Comparison of ENCODE assay signal across 19 cellular contexts in the genomic region with DNA sequence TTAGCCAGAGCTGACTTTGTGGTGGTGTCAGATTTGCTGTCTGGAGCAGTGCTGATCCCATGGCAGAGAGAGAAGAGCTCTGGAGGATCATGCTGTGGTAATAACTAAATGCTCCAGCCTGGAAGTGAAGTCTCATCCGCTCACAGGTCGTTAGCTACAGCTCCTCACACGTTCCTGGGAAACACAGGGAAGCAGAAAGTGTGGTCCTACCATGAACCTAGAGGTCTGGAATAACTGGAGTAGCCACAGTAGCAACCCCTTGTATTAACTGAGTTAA. TPM values are rescaled to one million over a fixed set of nuclear protein-coding genes. Genes with fewer than 3 reads are reported as not detected.
DNase-seq lines count a peak whose midpoint lies in the region; ATAC-seq, FAIRE-seq and TF ChIP-seq lines count a peak whose summit lies in the region.
"Had no signal": no experiment of that assay in that cellular context is flagged by ENCODE, and none has a peak within 500 bp of the region (broad histone marks: within the 10 kb centered on the region; RNA-seq: fewer than 3 reads in every experiment).

No MANE protein-coding gene starts in this region.

- peaks cover 17 to 27% of the 10 kb centered on the region in 2 experiments; a peak in 4 of 5 replicates for H3K4me1 ChIP-seq in K562 (replicated peaks in 1 of 2; ENCODE audit: control insufficient read depth in 2 of 2, insufficient read depth in 2 of 2, low read length in 2 of 2)
- peaks cover 0 to 21% (median 18%) of the 10 kb centered on the region in 4 donors for H3K4me1 ChIP-seq in sigmoid colon
- H3K4me1 ChIP-seq in MM.1S (ENCODE audit: low read length): 0 out of 2 replicates have a peak, but pooled peaks cover 4% of the 10 kb centered on the region
- H3K4me1 ChIP-seq: SJCRH30 had no signal

- no peak for TF ChIP-seq EP300 in K562 (IDR thresholded peaks at IDR 0.05; ENCODE audit: low read length)
- TF ChIP-seq EP300 in sigmoid colon (IDR thresholded peaks at IDR 0.05): no peak

- POLR2A ChIA-PET in CD4-positive, alpha-beta T cell (lab: Charles Lee): interaction anchor here (0.6 to 6.9 kb wide), 4 partner anchors 10 to 302 kb away, joined by 3 to 89 read pairs (median 4); no protein-coding TSS in a partner anchor
- POLR2A ChIA-PET in K562 (lab: Yijun Ruan, JAX): interaction anchor here (0.7 kb wide), 1 partner anchor 337 kb away, joined by 3 read pairs; no protein-coding TSS in a partner anchor
- POLR2A ChIA-PET in naive thymus-derived CD8-positive, alpha-beta T cell (lab: Charles Lee): interaction anchor here (0.6 kb wide), 1 partner anchor 1570 kb away, joined by 3 read pairs; no protein-coding TSS in a partner anchor

- no peak for TF ChIP-seq RAD21 in K562 (CRISPR knock-in tag; conservative IDR thresholded peaks at IDR 0.05 in 1 of 2, IDR thresholded peaks at IDR 0.05 in 1 of 2)

- H3K9ac ChIP-seq in K562 (ENCODE audit: insufficient read depth in 1 of 2, low read depth in 2 of 2, low read length in 2 of 2) (no peak overlapping the region), MM.1S (ENCODE audit: low read length) (no peak overlapping the region)

- intact Hi-C loops in CD4-positive, alpha-beta T cell (cut with DNase I, micrococcal nuclease): loop anchor here (5.0 to 10.0 kb wide), 5 partner anchors 37 to 1800 kb away; a partner anchor contains a TSS
- intact Hi-C loops in K562 (cut with micrococcal nuclease) (loop anchor here (5.0 kb wide), 1 partner anchor 62 kb away; no protein-coding TSS in a partner anchor), sigmoid colon (cut with DNase I) (loop anchor here (5.0 to 10.0 kb wide), 2 partner anchors 358 to 920 kb away; a partner anchor contains a TSS)

- peak overlapping the region; percentile 72 for H3K4me3 Mint-ChIP-seq in CD4-positive, alpha-beta T cell
- H3K4me3 Mint-ChIP-seq in IgD-negative memory B cell: peak overlapping the region in 2 of 4 donors; percentile 63 to 83
- H3K4me3 Mint-ChIP-seq in naive thymus-derived CD8-positive, alpha-beta T cell: peak overlapping the region in 4 of 10 donors; percentile 13 to 63 (median 35)
- H3K4me3 Mint-ChIP-seq: central memory CD8-positive, alpha-beta T cell had no signal

- H3K27ac ChIP-seq in CD4-positive, alpha-beta T cell (ENCODE audit: low read depth, low read length): no peak overlapping the region
- H3K27ac ChIP-seq in K562 (ENCODE audit: extremely low read depth, low read depth, low read length): no peak overlapping the region; the same call in 2 of the 3 replicates
- peak overlapping the region in 1 of 4 donors; percentile 99 for H3K27ac ChIP-seq in sigmoid colon
- H3K27ac ChIP-seq in MM.1S (ENCODE audit: low read length): no peak overlapping the region
- H3K27ac ChIP-seq: SJCRH30 had no signal

- H3K9me3 ChIP-seq in CD4-positive, alpha-beta T cell (ENCODE audit: control insufficient read depth, low read length): no peaks in the 10 kb centered on the region
- H3K9me3 ChIP-seq in K562 (replicated peaks; ENCODE audit: control insufficient read depth, insufficient read depth, low read depth, low read length) (peaks cover 14% of the 10 kb centered on the region), sigmoid colon (no peaks in the 10 kb centered on the region), MM.1S (replicated peaks; ENCODE audit: insufficient read depth, low read length) (no peaks in the 10 kb centered on the region)
- H3K9me3 ChIP-seq: SJCRH30 had no signal

- no peak for TF ChIP-seq CTCF in CD4-positive, alpha-beta T cell (IDR thresholded peaks at IDR 0.05)
- TF ChIP-seq CTCF in K562 (IDR thresholded peaks at IDR 0.05 in 2 of 3, conservative IDR thresholded peaks at IDR 0.05 in 1 of 3; ENCODE audit: insufficient read depth in 2 of 3, low read depth in 1 of 3, low read length in 3 of 3) (no peak), sigmoid colon (IDR thresholded peaks at IDR 0.05) (no peak), MM.1S (IDR thresholded peaks at IDR 0.05; ENCODE audit: low read length) (no peak)

- peaks cover 10% of the 10 kb centered on the region for H3F3A ChIP-seq in MM.1S (ENCODE audit: insufficient read depth, low read length)

- H3K4me3 ChIP-seq in K562 (no peak overlapping the region), sigmoid colon (no peak overlapping the region), MM.1S (ENCODE audit: low read length) (no peak overlapping the region)
- H3K4me3 ChIP-seq: SJCRH30 had no signal

- peaks cover 74% of the 10 kb centered on the region for H3K4me1 Mint-ChIP-seq in CD4-positive, alpha-beta T cell (ENCODE audit: low read depth)
- peaks cover 17 to 34% (median 30%) of the 10 kb centered on the region in 3 donors for H3K4me1 Mint-ChIP-seq in IgD-negative memory B cell
- peaks cover 39 to 75% (median 67%) of the 10 kb centered on the region in 4 donors for H3K4me1 Mint-ChIP-seq in naive thymus-derived CD8-positive, alpha-beta T cell

- peaks cover 5% of the 10 kb centered on the region for H3K27me3 Mint-ChIP-seq in CD4-positive, alpha-beta T cell
- no peaks in the 10 kb centered on the region for H3K27me3 Mint-ChIP-seq in IgD-negative memory B cell
- no peaks in the 10 kb centered on the region for H3K27me3 Mint-ChIP-seq in naive thymus-derived CD8-positive, alpha-beta T cell
- H3K27me3 Mint-ChIP-seq: central memory CD8-positive, alpha-beta T cell had no signal

- in situ Hi-C loops in K562 (cut with MboI): no loop called here

- no peak for TF ChIP-seq POLR2A in K562 (conservative IDR thresholded peaks at IDR 0.05)
- no peak for TF ChIP-seq POLR2A in sigmoid colon (IDR thresholded peaks at IDR 0.05)

- CTCF ChIA-PET in CD4-positive, alpha-beta T cell (lab: Charles Lee): interaction anchor here (0.7 to 1.5 kb wide), 3 partner anchors 13 to 100 kb away, joined by 3 read pairs; no protein-coding TSS in a partner anchor
- CTCF ChIA-PET in K562 (lab: Yijun Ruan, JAX; ENCODE audit: low intra/inter-chr PET ratio): no interaction called here

- peak overlapping the region; percentile 98 for H3K27ac Mint-ChIP-seq in CD4-positive, alpha-beta T cell
- H3K27ac Mint-ChIP-seq in IgD-negative memory B cell: peak overlapping the region in 2 of 3 donors; percentile 70 to 92
- H3K27ac Mint-ChIP-seq in naive thymus-derived CD8-positive, alpha-beta T cell: peak overlapping the region in 8 of 10 donors; percentile 32 to 91 (median 48)

- H3K36me3 Mint-ChIP-seq in CD4-positive, alpha-beta T cell (ENCODE audit: low read depth): peaks cover 71% of the 10 kb centered on the region
- H3K36me3 Mint-ChIP-seq in IgD-negative memory B cell: peaks cover 6% of the 10 kb centered on the region
- peaks cover 6 to 44% (median 20%) of the 10 kb centered on the region in 3 donors for H3K36me3 Mint-ChIP-seq in naive thymus-derived CD8-positive, alpha-beta T cell

- FAIRE-seq in K562 (lab: Jason Lieb, UNC): no peak
- FAIRE-seq: TTC549 had no signal

- H4K20me1 ChIP-seq in K562 (replicated peaks; ENCODE audit: control insufficient read depth, insufficient read depth, low read length): no peaks in the 10 kb centered on the region
- H4K20me1 ChIP-seq in MM.1S (ENCODE audit: insufficient read depth, low read length): no peaks in the 10 kb centered on the region

- no peak for DNase-seq in CD4-positive, alpha-beta T cell
- DNase-seq in K562 (ENCODE audit: extremely low read depth in 1 of 4, low spot score in 3 of 4): no peak
- no peak for DNase-seq in naive thymus-derived CD8-positive, alpha-beta T cell
- no peak for DNase-seq in sigmoid colon
- DNase-seq in activated effector memory CD4-positive, alpha-beta T cell treated with anti-CD3 and anti-CD28 coated beads, Interleukin-2, amount 50 U/mL, for 16 hours: no peak
- DNase-seq in MM.1S: no peak
- DNase-seq: activated T-cell treated with anti-CD3 and anti-CD28 coated beads, Interleukin-2, amount 50 U/mL, for 1 hour; AML-193; GDM1; left colon; NCI-H2029 treated with DMSO at 0.1 percent for 48 hours; NCI-H526; SJCRH30; stimulated activated CD4-positive, alpha-beta T cell treated with anti-CD3 and anti-CD28 coated beads, Interleukin-4, amount 100 ng/mL, for 4 hours; stimulated activated CD8-positive, alpha-beta memory T cell treated with anti-CD3 and anti-CD28 coated beads, Interleukin-4, amount 100 ng/mL, for 48 hours had no signal

- H3K9me1 ChIP-seq in K562 (ENCODE audit: control insufficient read depth, insufficient read depth, low read length): no peaks in the 10 kb centered on the region

- H3K79me2 ChIP-seq in K562 (ENCODE audit: control insufficient read depth, insufficient read depth, low read length) (peaks cover 79% of the 10 kb centered on the region), MM.1S (ENCODE audit: low read length) (peaks cover 77% of the 10 kb centered on the region)

- H3K27me3 ChIP-seq in CD4-positive, alpha-beta T cell (ENCODE audit: control insufficient read depth, insufficient read depth, low read length): no peaks in the 10 kb centered on the region
- no peaks in the 10 kb centered on the region; a peak in 1 of 5 replicates for H3K27me3 ChIP-seq in K562 (ENCODE audit: control insufficient read depth in 2 of 2, insufficient read depth in 2 of 2, low read length in 2 of 2)
- no peaks in the 10 kb centered on the region for H3K27me3 ChIP-seq in sigmoid colon
- no peaks in the 10 kb centered on the region for H3K27me3 ChIP-seq in MM.1S (replicated peaks; ENCODE audit: insufficient read depth, low read length)
- H3K27me3 ChIP-seq: SJCRH30 had no signal

- ATAC-seq in CD4-positive, alpha-beta T cell (ENCODE audit: poor library complexity): no peak
- ATAC-seq in K562 (no peak), HG02970 (IDR thresholded peaks at IDR 0.05; ENCODE audit: low FRiP score, unreplicated experiment) (no peak)
- no peak for ATAC-seq in naive thymus-derived CD8-positive, alpha-beta T cell
- ATAC-seq: left colon had no signal

- H2AFZ ChIP-seq in K562 (ENCODE audit: low read depth, low read length) (no peak overlapping the region), MM.1S (ENCODE audit: low read length) (no peak overlapping the region)

- no TSS peak for BruUV-seq in K562 (replicated peaks; lab: Mats Ljungman, UMichigan)

- no peaks in the 10 kb centered on the region for H3K9me2 ChIP-seq in MM.1S (replicated peaks; ENCODE audit: insufficient read depth, low read length)

- no peak overlapping the region for H3K4me2 ChIP-seq in K562 (ENCODE audit: insufficient read depth, low read length)
- H3K4me2 ChIP-seq in MM.1S (ENCODE audit: low read depth, low read length): no peak overlapping the region

- WGBS in K562 (ENCODE audit: insufficient coverage, low coverage, missing lambda C conversion rate): 88% methylated on average over 3 of the region's 3 CpGs
- WGBS in sigmoid colon, 2 donors: 93 to 95% methylated on average over 3 of the region's 3 CpGs

- H3K36me3 ChIP-seq in K562 (ENCODE audit: control insufficient read depth, insufficient read depth, low read length): peaks cover 59% of the 10 kb centered on the region
- H3K36me3 ChIP-seq in sigmoid colon: peaks cover 0 to 20% (median 7%) of the 10 kb centered on the region in 4 donors
- peaks cover 3% of the 10 kb centered on the region; the same call in 1 of the 2 replicates for H3K36me3 ChIP-seq in MM.1S (replicated peaks; ENCODE audit: insufficient read depth, low read length)

- H3K9me3 Mint-ChIP-seq in CD4-positive, alpha-beta T cell: no peaks in the 10 kb centered on the region
- no peaks in the 10 kb centered on the region for H3K9me3 Mint-ChIP-seq in IgD-negative memory B cell
- H3K9me3 Mint-ChIP-seq in naive thymus-derived CD8-positive, alpha-beta T cell: peaks cover 0 to 2% (median 0%) of the 10 kb centered on the region in 9 donors
- H3K9me3 Mint-ChIP-seq: central memory CD8-positive, alpha-beta T cell had no signal

RNA-seq across cellular contexts. Expression of a gene that starts 2.7 kb away (rescaled TPM):
- total RNA-seq in CD4-positive, alpha-beta T cell: 10 to 100 TPM; 76.3 to 78.8 TPM
- polyA plus RNA-seq in IgD-negative memory B cell (14.7 TPM), K562 (2011; rRNA removed) (16.9 and 18.2 TPM in 2 replicates), K562 (2014; fragmentation: Illumina TruSeq; extraction: Trizol) (20.9 and 24.9 TPM in 2 replicates), K562 (2014; fragmentation: Nextera tagmentation; extraction: Ambion mirVana) (1 to 10 TPM; 6.0 to 6.2 TPM), K562 (2014; rRNA removed) (14.6 and 18.4 TPM in 2 replicates), sigmoid colon (10 to 100 TPM in 1 of 3 donors, 1 to 10 TPM in 2; 4.6 to 10.5 (median 4.8) TPM)
- total RNA-seq in K562 (2011; cell fraction: chromatin; rRNA removed; ENCODE audit: low replicate concordance): 53.0 and 162 TPM in 2 replicates
- total RNA-seq in K562 (2011; cell fraction: nucleolus; rRNA removed): 38.2 and 56.5 TPM in 2 replicates
- total RNA-seq in K562 (2011; cell fraction: nucleoplasm; rRNA removed): 82.4 and 142 TPM in 2 replicates
- total RNA-seq in K562 (2014; rRNA removed) (19.3 and 21.7 TPM in 2 replicates), K562 (2014; rRNA removed; fragmentation: Illumina TruSeq; extraction: Trizol) (33.3 and 37.1 TPM in 2 replicates), K562 (2015; rRNA removed; fragmentation: Illumina TruSeq; extraction: Trizol) (29.3 and 30.4 TPM in 2 replicates), K562 (2021) (25.8 and 28.8 TPM in 2 replicates), sigmoid colon (10 to 100 TPM; 13.2 to 28.5 (median 19.4) TPM)
- polyA plus RNA-seq in K562 (2011; cell fraction: cytosol; rRNA removed): 19.3 and 22.5 TPM in 2 replicates
- polyA plus RNA-seq in K562 (2011; cell fraction: nucleus; rRNA removed): 35.9 and 42.5 TPM in 2 replicates
- polyA plus RNA-seq in K562 (2012): 11.0 and 12.9 TPM in 2 replicates
- polyA minus RNA-seq in K562 (2011; rRNA and poly(A)+ RNA removed): 64.9 and 75.2 TPM in 2 replicates
- 21.6 and 23.0 TPM in 2 replicates for polyA minus RNA-seq in K562 (2011; cell fraction: cytosol; rRNA and poly(A)+ RNA removed)
- 68.8 and 114 TPM in 2 replicates for polyA minus RNA-seq in K562 (2011; cell fraction: nucleus; rRNA and poly(A)+ RNA removed)
- 10 to 100 TPM; 30.6 to 32.6 TPM for total RNA-seq in naive thymus-derived CD8-positive, alpha-beta T cell
- polyA plus RNA-seq in naive thymus-derived CD8-positive, alpha-beta T cell: 10 to 100 TPM in 1 of 3 donors, 1 to 10 TPM in 2; 6.5 to 12.6 (median 7.4) TPM

Comparison
In these comparisons a context has a peak if more than half of its experiments do, and no peak if none do; other contexts are left out.
1. H3K27ac Mint-ChIP-seq: peak in every context shown above with its lines; median percentile 98 in CD4-positive, alpha-beta T cell; 81 in IgD-negative memory B cell; 48 in naive thymus-derived CD8-positive, alpha-beta T cell.